In the genomic region with DNA sequence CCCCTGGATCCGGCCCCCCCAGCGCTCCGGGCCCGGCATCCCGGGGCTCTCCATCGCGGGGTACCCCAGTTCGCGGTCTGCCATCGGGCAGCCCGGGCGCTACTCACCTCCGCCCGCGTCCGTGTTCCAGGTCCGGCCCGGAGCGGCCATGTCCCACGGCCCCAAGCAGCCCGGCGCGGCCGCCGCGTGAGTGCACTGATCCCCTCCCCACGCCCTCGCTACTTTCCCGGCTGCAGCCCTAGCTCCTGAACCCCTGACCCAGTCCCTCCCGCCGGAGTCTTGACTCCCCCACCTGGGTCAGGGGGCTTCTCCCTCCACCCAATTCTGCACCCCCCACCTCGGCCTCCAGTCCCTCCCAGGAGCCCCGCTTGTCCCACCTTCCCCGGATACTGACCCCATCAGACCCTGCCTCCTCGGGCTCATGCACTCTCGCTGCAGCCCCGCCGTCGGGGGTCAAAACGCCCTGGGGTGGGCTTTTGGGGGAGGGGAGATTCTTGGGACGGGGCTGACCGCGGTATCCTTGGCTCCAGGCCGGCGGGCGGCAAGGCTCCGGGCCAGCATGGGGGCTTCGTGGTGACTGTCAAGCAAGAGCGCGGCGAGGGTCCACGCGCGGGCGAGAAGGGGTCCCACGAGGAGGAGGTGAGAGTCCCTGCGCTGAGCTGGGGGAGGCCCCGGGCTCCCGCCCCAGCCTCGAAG, we compare ENCODE assay signal across 8 cellular contexts. TPM values are rescaled to one million over a fixed set of nuclear protein-coding genes. Genes with fewer than 3 reads are reported as not detected.
DNase-seq lines count a peak whose midpoint lies in the region; ATAC-seq, FAIRE-seq and TF ChIP-seq lines count a peak whose summit lies in the region.

No MANE protein-coding gene starts in this region.

- H2AFZ ChIP-seq in HepG2 (ENCODE audit: low read length) = no peak overlapping the region

- CTCF ChIA-PET in HepG2 (lab: Yijun Ruan, JAX; ENCODE audit: low intra/inter-chr PET ratio, low total read pairs) = no interaction called here

- DNase-seq in activated T-cell treated with anti-CD3 and anti-CD28 coated beads, Interleukin-2, amount 50 U/mL, for 24 hours = no peak
- no peak for DNase-seq in activated T-cell treated with anti-CD3 and anti-CD28 coated beads, Interleukin-2, amount 50 U/mL, for 48 hours
- DNase-seq in HuH-7.5 (ENCODE audit: low spot score) = peak; percentile 23
- no peak for DNase-seq in astrocyte of the spinal cord (ENCODE audit: low read depth, low spot score)
- no peak for DNase-seq in HepG2 (ENCODE audit: low spot score)
- DNase-seq in GM13977 (ENCODE audit: low spot score) = no peak
- no peak for DNase-seq in NCI-H2029 treated with DMSO at 0.1 percent for 48 hours (lab: John Stamatoyannopoulos, UW)

- H3K27me3 ChIP-seq in HepG2 (ENCODE audit: control insufficient read depth in 1 of 2, insufficient read depth in 2 of 2, low read length in 2 of 2) = no peaks in the 10 kb centered on the region
- H3K27me3 ChIP-seq in thymus (ENCODE audit: control insufficient read depth, insufficient read depth) = no peaks in the 10 kb centered on the region

- TF ChIP-seq EP300 in HepG2 (IDR thresholded peaks at IDR 0.05; ENCODE audit: low read depth in 2 of 2, low read length in 2 of 2) (no peak), HepG2 (CRISPR knock-in tag; IDR thresholded peaks at IDR 0.05; ENCODE audit: borderline replicate concordance) (no peak)

- no peaks in the 10 kb centered on the region for H3K9me3 ChIP-seq in HepG2 (ENCODE audit: low read length)
- peaks cover 1% of the 10 kb centered on the region for H3K9me3 ChIP-seq in thymus (ENCODE audit: control insufficient read depth)

- TF ChIP-seq RAD21 in HepG2 (CRISPR knock-in tag; IDR thresholded peaks at IDR 0.05) = no peak

- no peak for TF ChIP-seq CTCF in astrocyte of the spinal cord (IDR thresholded peaks at IDR 0.05; ENCODE audit: low read depth, low read length)
- TF ChIP-seq CTCF in HepG2 (CRISPR knock-in tag; IDR thresholded peaks at IDR 0.05) = no peak
- TF ChIP-seq CTCF in GM13977 (IDR thresholded peaks at IDR 0.05; ENCODE audit: extremely low read depth, insufficient read depth, missing control alignments) = no peak

- H3K4me1 ChIP-seq in HepG2 (ENCODE audit: insufficient read depth, low read length) (peaks cover 41% of the 10 kb centered on the region), thymus (ENCODE audit: control insufficient read depth, insufficient read depth, low read length) (peaks cover 12% of the 10 kb centered on the region)

- H3K9me3 Mint-ChIP-seq in activated T-cell treated with anti-CD3 and anti-CD28 coated beads, Interleukin-2, amount 50 U/mL, for 24 hours = no peaks in the 10 kb centered on the region

- in situ Hi-C loops in astrocyte of the spinal cord (cut with HindIII; ENCODE audit: low sequenced_read_pairs) (no loop called here), HepG2 (cut with HindIII; ENCODE audit: extremely low pct_ligation_motif_present, low pct_unique_long_range_greater_than_20kb) (no loop called here), GM13977 (cut with MboI; ENCODE audit: low pct_unique_long_range_greater_than_20kb, low sequenced_read_pairs, unreplicated experiment) (no loop called here)

- H3K36me3 Mint-ChIP-seq in activated T-cell treated with anti-CD3 and anti-CD28 coated beads, Interleukin-2, amount 50 U/mL, for 24 hours (ENCODE audit: low read depth) = peaks cover 28% of the 10 kb centered on the region

- H3K36me3 ChIP-seq in HepG2 (replicated peaks in 1 of 2; ENCODE audit: control insufficient read depth in 1 of 2, insufficient read depth in 2 of 2, low read length in 2 of 2) (no peaks in the 10 kb centered on the region; a peak in 1 of 5 replicates), thymus (ENCODE audit: control insufficient read depth, insufficient read depth) (peaks cover 34% of the 10 kb centered on the region)

- BruUV-seq in HepG2 (replicated peaks; lab: Mats Ljungman, UMichigan) = no TSS peak

- no peak for FAIRE-seq in HepG2 (lab: Jason Lieb, UNC)

- intact Hi-C loops in HepG2 (cut with micrococcal nuclease; ENCODE audit: unreplicated experiment) = loop anchor here (5.0 kb wide), 1 partner anchor 66 kb away; a partner anchor contains a TSS

- 2% methylated on average over 13 of the region's 60 CpGs for WGBS in HepG2 (ENCODE audit: low lambda C conversion rate)
- WGBS in thymus = under 1% methylated on average over 60 of the region's 60 CpGs

- H4K20me1 ChIP-seq in HepG2 (ENCODE audit: insufficient read depth, low read length) = peaks cover 4% of the 10 kb centered on the region

- peaks cover 12% of the 10 kb centered on the region for H3K4me1 Mint-ChIP-seq in activated T-cell treated with anti-CD3 and anti-CD28 coated beads, Interleukin-2, amount 50 U/mL, for 24 hours (ENCODE audit: low read depth)

- H3K4me3 ChIP-seq in astrocyte of the spinal cord (ENCODE audit: low read depth, low read length) = peak overlapping the region; percentile 82
- peak overlapping the region; percentile 81 to 94 (median 92) for H3K4me3 ChIP-seq in HepG2 (replicated peaks in 1 of 3; ENCODE audit: insufficient read depth in 1 of 3, low read depth in 2 of 3, low read length in 3 of 3)
- H3K4me3 ChIP-seq in thymus (ENCODE audit: low read length) = peak overlapping the region; percentile 80

- H3K9ac ChIP-seq in HepG2 (ENCODE audit: insufficient read depth, low read depth, low read length) = peak overlapping the region; percentile 87

- POLR2A ChIA-PET in HepG2 (lab: Yijun Ruan, JAX) = interaction anchor here (0.9 to 1.0 kb wide), 2 partner anchors 9 to 73 kb away, joined by 3 read pairs; a partner anchor contains a TSS

- peak; percentile 31 for ATAC-seq in HepG2

- peak overlapping the region; percentile 74 for H3K4me2 ChIP-seq in HepG2 (ENCODE audit: low read depth, low read length)

- H3K27me3 Mint-ChIP-seq in activated T-cell treated with anti-CD3 and anti-CD28 coated beads, Interleukin-2, amount 50 U/mL, for 24 hours = no peaks in the 10 kb centered on the region

- H3K27ac Mint-ChIP-seq in activated T-cell treated with anti-CD3 and anti-CD28 coated beads, Interleukin-2, amount 50 U/mL, for 24 hours = peak overlapping the region; percentile 75

- H3K27ac ChIP-seq in HepG2 (ENCODE audit: extremely low read length, insufficient read depth, low read length) = peak overlapping the region; percentile 63
- H3K27ac ChIP-seq in thymus (ENCODE audit: low read depth) = peak overlapping the region; percentile 77

- peaks cover 2% of the 10 kb centered on the region for H3K79me2 ChIP-seq in HepG2 (ENCODE audit: insufficient read depth, low read length)

- TF ChIP-seq POLR2A in HepG2 (IDR thresholded peaks at IDR 0.05; ENCODE audit: insufficient read depth in 1 of 2, low read depth in 2 of 2, low read length in 2 of 2) = no peak

- peak overlapping the region; percentile 81 for H3K4me3 Mint-ChIP-seq in activated T-cell treated with anti-CD3 and anti-CD28 coated beads, Interleukin-2, amount 50 U/mL, for 24 hours

RNA-seq across cellular contexts. Expression of a gene that starts 0.6 kb away (rescaled TPM):
- 23.0 and 29.2 TPM in 2 replicates for total RNA-seq in HepG2 (2016; rRNA removed; fragmentation: Illumina TruSeq; extraction: Trizol)
- total RNA-seq in HepG2 (2016; cell fraction: cytosol; rRNA removed; fragmentation: Illumina TruSeq; extraction: Trizol; ENCODE audit: low read depth) = 26.2 and 31.3 TPM in 2 replicates
- total RNA-seq in HepG2 (2016; cell fraction: insoluble cytoplasmic fraction; rRNA removed; fragmentation: Illumina TruSeq; extraction: Trizol) = 26.2 and 29.0 TPM in 2 replicates
- total RNA-seq in HepG2 (2016; cell fraction: membrane; rRNA removed; fragmentation: Illumina TruSeq; extraction: Trizol) = 40.2 and 42.4 TPM in 2 replicates
- 17.0 TPM in 2 replicates for total RNA-seq in HepG2 (2016; cell fraction: nucleus; rRNA removed; fragmentation: Illumina TruSeq; extraction: Trizol)
- polyA plus RNA-seq in HepG2 (2011; rRNA removed) = 23.9 and 24.8 TPM in 2 replicates
- 17.7 and 28.8 TPM in 2 replicates for polyA plus RNA-seq in HepG2 (2011; cell fraction: cytosol; rRNA removed)
- 73.5 and 97.4 TPM in 2 replicates for polyA plus RNA-seq in HepG2 (2011; cell fraction: nucleus; rRNA removed)
- 19.0 and 22.8 TPM in 2 replicates for polyA plus RNA-seq in HepG2 (2012)
- 33.9 and 35.6 TPM in 2 replicates for polyA plus RNA-seq in HepG2 (2016; cell fraction: cytosol; fragmentation: Illumina TruSeq; extraction: Trizol; ENCODE audit: low read depth)
- 36.6 TPM in 2 replicates for polyA plus RNA-seq in HepG2 (2016; cell fraction: insoluble cytoplasmic fraction; fragmentation: Illumina TruSeq; extraction: Trizol; ENCODE audit: low read depth)
- polyA plus RNA-seq in HepG2 (2016; cell fraction: membrane; fragmentation: Illumina TruSeq; extraction: Trizol; ENCODE audit: low read depth) = 38.7 and 44.5 TPM in 2 replicates
- polyA plus RNA-seq in HepG2 (2016; cell fraction: nucleus; fragmentation: Illumina TruSeq; extraction: Trizol; ENCODE audit: insufficient read depth, low read depth) = 80.7 and 81.4 TPM in 2 replicates
- 13.9 and 67.7 TPM in 2 replicates for polyA minus RNA-seq in HepG2 (2011; rRNA and poly(A)+ RNA removed; ENCODE audit: low replicate concordance)
- 10.8 and 16.1 TPM in 2 replicates for polyA minus RNA-seq in HepG2 (2011; cell fraction: cytosol; rRNA and poly(A)+ RNA removed)
- polyA minus RNA-seq in HepG2 (2011; cell fraction: nucleus; rRNA and poly(A)+ RNA removed) = 8.7 and 9.7 TPM in 2 replicates
- 111 TPM for polyA plus RNA-seq in thymus

RNA-seq across cellular contexts. Expression of a gene that starts 12.0 kb away (rescaled TPM):
- not detected in 2 replicates for total RNA-seq in HepG2 (2016; rRNA removed; fragmentation: Illumina TruSeq; extraction: Trizol)
- total RNA-seq in HepG2 (2016; cell fraction: cytosol; rRNA removed; fragmentation: Illumina TruSeq; extraction: Trizol; ENCODE audit: low read depth) = not detected in 2 replicates
- total RNA-seq in HepG2 (2016; cell fraction: insoluble cytoplasmic fraction; rRNA removed; fragmentation: Illumina TruSeq; extraction: Trizol) = not detected in 2 replicates
- not detected in 2 replicates for total RNA-seq in HepG2 (2016; cell fraction: membrane; rRNA removed; fragmentation: Illumina TruSeq; extraction: Trizol)
- total RNA-seq in HepG2 (2016; cell fraction: nucleus; rRNA removed; fragmentation: Illumina TruSeq; extraction: Trizol) = not detected in 2 replicates
- polyA plus RNA-seq in HepG2 (2011; rRNA removed) (0.05 and 0.08 TPM in 2 replicates), thymus (0.91 TPM)
- polyA plus RNA-seq in HepG2 (2011; cell fraction: cytosol; rRNA removed) = 0.01 and 0.03 TPM in 2 replicates
- polyA plus RNA-seq in HepG2 (2011; cell fraction: nucleus; rRNA removed) = 0.14 and 0.17 TPM in 2 replicates
- polyA plus RNA-seq in HepG2 (2012) = 0.04 TPM in 1 of 2 replicates, not detected in the other
- polyA plus RNA-seq in HepG2 (2016; cell fraction: cytosol; fragmentation: Illumina TruSeq; extraction: Trizol; ENCODE audit: low read depth) = not detected in 2 replicates
- polyA plus RNA-seq in HepG2 (2016; cell fraction: insoluble cytoplasmic fraction; fragmentation: Illumina TruSeq; extraction: Trizol; ENCODE audit: low read depth) = not detected in 2 replicates
- polyA plus RNA-seq in HepG2 (2016; cell fraction: membrane; fragmentation: Illumina TruSeq; extraction: Trizol; ENCODE audit: low read depth) = not detected in 2 replicates
- not detected in 2 replicates for polyA plus RNA-seq in HepG2 (2016; cell fraction: nucleus; fragmentation: Illumina TruSeq; extraction: Trizol; ENCODE audit: insufficient read depth, low read depth)
- 0.02 and 5.9 TPM in 2 replicates for polyA minus RNA-seq in HepG2 (2011; rRNA and poly(A)+ RNA removed; ENCODE audit: low replicate concordance)
- not detected in 2 replicates for polyA minus RNA-seq in HepG2 (2011; cell fraction: cytosol; rRNA and poly(A)+ RNA removed)
- polyA minus RNA-seq in HepG2 (2011; cell fraction: nucleus; rRNA and poly(A)+ RNA removed) = not detected in 2 replicates

RNA-seq across cellular contexts. Expression of a gene that starts 15.9 kb away (rescaled TPM):
- 14.0 and 29.1 TPM in 2 replicates for total RNA-seq in HepG2 (2016; rRNA removed; fragmentation: Illumina TruSeq; extraction: Trizol)
- total RNA-seq in HepG2 (2016; cell fraction: cytosol; rRNA removed; fragmentation: Illumina TruSeq; extraction: Trizol; ENCODE audit: low read depth) = 9.9 and 10.2 TPM in 2 replicates
- total RNA-seq in HepG2 (2016; cell fraction: insoluble cytoplasmic fraction; rRNA removed; fragmentation: Illumina TruSeq; extraction: Trizol) = 10.6 and 28.5 TPM in 2 replicates
- total RNA-seq in HepG2 (2016; cell fraction: membrane; rRNA removed; fragmentation: Illumina TruSeq; extraction: Trizol) = 19.7 and 20.6 TPM in 2 replicates
- total RNA-seq in HepG2 (2016; cell fraction: nucleus; rRNA removed; fragmentation: Illumina TruSeq; extraction: Trizol) = 25.3 and 29.9 TPM in 2 replicates
- polyA plus RNA-seq in HepG2 (2011; rRNA removed) (27.2 and 37.0 TPM in 2 replicates), thymus (76.0 TPM)
- 16.9 and 29.1 TPM in 2 replicates for polyA plus RNA-seq in HepG2 (2011; cell fraction: cytosol; rRNA removed)
- polyA plus RNA-seq in HepG2 (2011; cell fraction: nucleus; rRNA removed) = 143 and 182 TPM in 2 replicates
- polyA plus RNA-seq in HepG2 (2012) = 21.1 and 40.6 TPM in 2 replicates
- 12.9 and 14.1 TPM in 2 replicates for polyA plus RNA-seq in HepG2 (2016; cell fraction: cytosol; fragmentation: Illumina TruSeq; extraction: Trizol; ENCODE audit: low read depth)
- polyA plus RNA-seq in HepG2 (2016; cell fraction: insoluble cytoplasmic fraction; fragmentation: Illumina TruSeq; extraction: Trizol; ENCODE audit: low read depth) = 12.6 and 14.9 TPM in 2 replicates
- 19.3 and 20.1 TPM in 2 replicates for polyA plus RNA-seq in HepG2 (2016; cell fraction: membrane; fragmentation: Illumina TruSeq; extraction: Trizol; ENCODE audit: low read depth)
- 55.9 and 62.9 TPM in 2 replicates for polyA plus RNA-seq in HepG2 (2016; cell fraction: nucleus; fragmentation: Illumina TruSeq; extraction: Trizol; ENCODE audit: insufficient read depth, low read depth)
- polyA minus RNA-seq in HepG2 (2011; rRNA and poly(A)+ RNA removed; ENCODE audit: low replicate concordance) = 76.5 and 865 TPM in 2 replicates
- polyA minus RNA-seq in HepG2 (2011; cell fraction: cytosol; rRNA and poly(A)+ RNA removed) = 29.2 and 33.3 TPM in 2 replicates
- polyA minus RNA-seq in HepG2 (2011; cell fraction: nucleus; rRNA and poly(A)+ RNA removed) = 22.5 and 22.8 TPM in 2 replicates

RNA-seq across cellular contexts. Expression of a gene that starts 33.4 kb away (rescaled TPM):
- not detected in 2 replicates for total RNA-seq in HepG2 (2016; rRNA removed; fragmentation: Illumina TruSeq; extraction: Trizol)
- not detected in 2 replicates for total RNA-seq in HepG2 (2016; cell fraction: cytosol; rRNA removed; fragmentation: Illumina TruSeq; extraction: Trizol; ENCODE audit: low read depth)
- not detected in 2 replicates for total RNA-seq in HepG2 (2016; cell fraction: insoluble cytoplasmic fraction; rRNA removed; fragmentation: Illumina TruSeq; extraction: Trizol)
- total RNA-seq in HepG2 (2016; cell fraction: membrane; rRNA removed; fragmentation: Illumina TruSeq; extraction: Trizol) = not detected in 2 replicates
- not detected in 2 replicates for total RNA-seq in HepG2 (2016; cell fraction: nucleus; rRNA removed; fragmentation: Illumina TruSeq; extraction: Trizol)
- 0.05 and 0.09 TPM in 2 replicates for polyA plus RNA-seq in HepG2 (2011; rRNA removed)
- 0.04 TPM in 2 replicates for polyA plus RNA-seq in HepG2 (2011; cell fraction: cytosol; rRNA removed)
- polyA plus RNA-seq in HepG2 (2011; cell fraction: nucleus; rRNA removed) = 0.11 TPM in 1 of 2 replicates, not detected in the other
- polyA plus RNA-seq in HepG2 (2012) = not detected in 2 replicates
- polyA plus RNA-seq in HepG2 (2016; cell fraction: cytosol; fragmentation: Illumina TruSeq; extraction: Trizol; ENCODE audit: low read depth) = not detected in 2 replicates
- not detected in 2 replicates for polyA plus RNA-seq in HepG2 (2016; cell fraction: insoluble cytoplasmic fraction; fragmentation: Illumina TruSeq; extraction: Trizol; ENCODE audit: low read depth)
- polyA plus RNA-seq in HepG2 (2016; cell fraction: membrane; fragmentation: Illumina TruSeq; extraction: Trizol; ENCODE audit: low read depth) = not detected in 2 replicates
- not detected in 2 replicates for polyA plus RNA-seq in HepG2 (2016; cell fraction: nucleus; fragmentation: Illumina TruSeq; extraction: Trizol; ENCODE audit: insufficient read depth, low read depth)
- polyA minus RNA-seq in HepG2 (2011; rRNA and poly(A)+ RNA removed; ENCODE audit: low replicate concordance) = 0.20 and 1.3 TPM in 2 replicates
- polyA minus RNA-seq in HepG2 (2011; cell fraction: cytosol; rRNA and poly(A)+ RNA removed) = not detected in 2 replicates
- not detected in 2 replicates for polyA minus RNA-seq in HepG2 (2011; cell fraction: nucleus; rRNA and poly(A)+ RNA removed)
- 1.2 TPM for polyA plus RNA-seq in thymus

RNA-seq across cellular contexts. Expression of a gene that starts 34.3 kb away (rescaled TPM):
- not detected in 2 replicates for total RNA-seq in HepG2 (2016; rRNA removed; fragmentation: Illumina TruSeq; extraction: Trizol)
- total RNA-seq in HepG2 (2016; cell fraction: cytosol; rRNA removed; fragmentation: Illumina TruSeq; extraction: Trizol; ENCODE audit: low read depth) = not detected in 2 replicates
- total RNA-seq in HepG2 (2016; cell fraction: insoluble cytoplasmic fraction; rRNA removed; fragmentation: Illumina TruSeq; extraction: Trizol) = not detected in 2 replicates
- not detected in 2 replicates for total RNA-seq in HepG2 (2016; cell fraction: membrane; rRNA removed; fragmentation: Illumina TruSeq; extraction: Trizol)
- total RNA-seq in HepG2 (2016; cell fraction: nucleus; rRNA removed; fragmentation: Illumina TruSeq; extraction: Trizol) = not detected in 2 replicates
- polyA plus RNA-seq in HepG2 (2011; rRNA removed) = not detected in 2 replicates
- not detected in 2 replicates for polyA plus RNA-seq in HepG2 (2011; cell fraction: cytosol; rRNA removed)
- polyA plus RNA-seq in HepG2 (2011; cell fraction: nucleus; rRNA removed) = 0.32 TPM in 1 of 2 replicates, not detected in the other
- polyA plus RNA-seq in HepG2 (2012) = 0.24 and 0.35 TPM in 2 replicates
- polyA plus RNA-seq in HepG2 (2016; cell fraction: cytosol; fragmentation: Illumina TruSeq; extraction: Trizol; ENCODE audit: low read depth) = not detected in 2 replicates
- polyA plus RNA-seq in HepG2 (2016; cell fraction: insoluble cytoplasmic fraction; fragmentation: Illumina TruSeq; extraction: Trizol; ENCODE audit: low read depth) = not detected in 2 replicates
- polyA plus RNA-seq in HepG2 (2016; cell fraction: membrane; fragmentation: Illumina TruSeq; extraction: Trizol; ENCODE audit: low read depth) = not detected in 2 replicates
- polyA plus RNA-seq in HepG2 (2016; cell fraction: nucleus; fragmentation: Illumina TruSeq; extraction: Trizol; ENCODE audit: insufficient read depth, low read depth) = not detected in 2 replicates
- not detected in 2 replicates for polyA minus RNA-seq in HepG2 (2011; rRNA and poly(A)+ RNA removed; ENCODE audit: low replicate concordance)
- polyA minus RNA-seq in HepG2 (2011; cell fraction: cytosol; rRNA and poly(A)+ RNA removed) = not detected in 2 replicates
- polyA minus RNA-seq in HepG2 (2011; cell fraction: nucleus; rRNA and poly(A)+ RNA removed) = not detected in 2 replicates
- polyA plus RNA-seq in thymus = 4.9 TPM
